9 cellular contexts compared by ENCODE assay signal in genomic region chr7:131745645-131746248, GRCh38.
DNase-seq lines count a peak whose midpoint lies in the region; ATAC-seq and TF ChIP-seq lines count a peak whose summit lies in the region.
"Had no signal": no experiment of that assay in that cellular context is flagged by ENCODE, and none has a peak within 500 bp of the region (broad histone marks: within the 10 kb centered on the region; RNA-seq: fewer than 3 reads in every experiment).

No MANE protein-coding gene starts in this region.

- DNase-seq in Caki2 (ENCODE audit: low read depth) (peak; percentile 34), amniotic epithelial cell (ENCODE audit: low read depth) (peak; percentile 19), islet precursor cell (peak; percentile 86), NCI-H2029 treated with DMSO at 0.1 percent for 48 hours (lab: John Stamatoyannopoulos, UW) (no peak), NCI-H1092 (lab: John Stamatoyannopoulos, UW) (no peak), lower lobe of right lung (no peak)

- no peak for TF ChIP-seq EP300 in Ishikawa (IDR thresholded peaks at IDR 0.05; ENCODE audit: borderline replicate concordance)

- intact Hi-C loops in lower lobe of right lung (cut with DNase I) = no loop called here

- H3K9me3 ChIP-seq in lower lobe of right lung = no peaks in the 10 kb centered on the region
- H3K9me3 ChIP-seq: psoas muscle had no signal

- H3K4me1 ChIP-seq in lower lobe of right lung = no peaks in the 10 kb centered on the region
- H3K4me1 ChIP-seq: psoas muscle had no signal

- no peak for ATAC-seq in lower lobe of right lung
- ATAC-seq in GM19397 (IDR thresholded peaks at IDR 0.05; ENCODE audit: unreplicated experiment) = no peak
- ATAC-seq: psoas muscle had no signal

- no peak overlapping the region for H3K4me3 ChIP-seq in lower lobe of right lung
- H3K4me3 ChIP-seq: psoas muscle had no signal

- H3K27me3 ChIP-seq in lower lobe of right lung (ENCODE audit: low read depth) = no peaks in the 10 kb centered on the region

- TF ChIP-seq RAD21 in Ishikawa (IDR thresholded peaks at IDR 0.05; ENCODE audit: low read depth) = no peak

- TF ChIP-seq CTCF in lower lobe of right lung (IDR thresholded peaks at IDR 0.05) = no peak

- H3K27ac ChIP-seq in lower lobe of right lung = no peak overlapping the region
- H3K27ac ChIP-seq: psoas muscle had no signal

- H3K36me3 ChIP-seq in lower lobe of right lung = no peaks in the 10 kb centered on the region

- in situ Hi-C loops in Caki2 (cut with HindIII; ENCODE audit: low pct_unique_long_range_greater_than_20kb, low sequenced_read_pairs) = no loop called here

TF ChIP-seq in Ishikawa, 13 proteins besides CTCF, POLR2A, EP300 and RAD21:
- peak; percentile 95 for TF ChIP-seq REST (IDR thresholded peaks at IDR 0.05; ENCODE audit: low read depth)
- no peak for TF ChIP-seq EGR1 (IDR thresholded peaks at IDR 0.05)
TF ChIP-seq in Ishikawa: peak in this region for 1.

Comparison
In these comparisons a context has a peak if more than half of its experiments do, and no peak if none do; other contexts are left out.
1. DNase-seq: peak in Caki2 (single experiment), amniotic epithelial cell (single experiment) and islet precursor cell (single experiment); none in NCI-H2029 treated with DMSO at 0.1 percent for 48 hours (single experiment), NCI-H1092 (single experiment) and lower lobe of right lung (single experiment).